20 cellular contexts compared by ENCODE assay signal in the genomic region with DNA sequence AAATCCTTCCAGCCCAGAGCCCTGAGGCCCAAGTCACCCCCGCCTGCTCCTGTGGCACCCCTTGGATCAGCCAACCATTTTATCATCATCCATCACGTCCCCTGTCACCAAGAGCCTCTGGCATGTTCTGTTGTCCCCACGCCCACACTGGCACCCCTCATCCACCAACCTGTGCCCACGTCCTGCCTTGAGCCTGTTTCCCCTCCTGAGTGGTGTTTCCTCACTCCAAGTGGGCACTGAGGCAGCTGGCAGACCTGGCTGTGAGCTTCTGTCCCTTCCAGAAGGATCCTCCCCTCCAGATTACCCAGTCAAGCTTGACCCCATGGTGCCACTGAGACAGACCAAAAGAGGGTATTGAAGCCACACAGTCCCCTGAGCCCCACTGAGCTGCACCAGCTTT.
"Had no signal": no experiment of that assay in that cellular context is flagged by ENCODE, and none has a peak within 500 bp of the region (broad histone marks: within the 10 kb centered on the region; RNA-seq: fewer than 3 reads in every experiment).

No MANE protein-coding gene starts in this region.

- ATAC-seq: activated CD8-positive, alpha-beta memory T cell treated with anti-CD3 and anti-CD28 coated beads, Interleukin-2, amount 10 ng/mL, durations not matched to agents 7 days and 5 days had no signal

- H3K27me3 Mint-ChIP-seq: activated CD4-positive, alpha-beta memory T cell treated with anti-CD3 and anti-CD28 coated beads for 36 hours; activated CD8-positive, alpha-beta memory T cell treated with anti-CD3 and anti-CD28 coated beads, Interleukin-2, amount 10 ng/mL, durations not matched to agents 7 days and 5 days had no signal

- H3K4me1 Mint-ChIP-seq: stimulated activated memory B cell treated with anti-CD40 and anti-IgM and Interleukin-4, amounts not matched to agents 10 μg/mL and 1 μg/mL and 100 μg/mL, for 72 hours had no signal

- H3K9me3 Mint-ChIP-seq: activated CD4-positive, alpha-beta memory T cell treated with anti-CD3 and anti-CD28 coated beads for 36 hours; activated naive CD4-positive, alpha-beta T cell treated with anti-CD3 and anti-CD28 coated beads for 36 hours; activated T-helper 2 cell treated with anti-CD3 and anti-CD28 coated beads, Interferon-gamma antibody, Interleukin-2, Interleukin-4, amounts not matched to agents 10 μg/mL and 5 μg/mL and 100 μg/mL, durations not matched to agents 14 hours and 24 hours and 36 hours; immature natural killer cell; naive B cell; stimulated activated memory B cell treated with anti-CD40 and anti-IgM and Interleukin-4, amounts not matched to agents 10 μg/mL and 1 μg/mL and 100 μg/mL, for 72 hours; T-helper 1 cell treated with Interleukin-12 subunit alpha and Interleukin-12 subunit beta and Interleukin-4 antibody, amounts not matched to agents 30 μg/mL and 1 μg/mL, for 36 hours had no signal

- DNase-seq: activated CD4-positive, alpha-beta memory T cell treated with anti-CD3 and anti-CD28 coated beads for 36 hours; activated CD4-positive, alpha-beta T cell treated with anti-CD3 and anti-CD28 coated beads for 48 hours; activated CD8-positive, alpha-beta memory T cell treated with anti-CD3 and anti-CD28 coated beads, Interleukin-2, amount 10 ng/mL, durations not matched to agents 7 days and 5 days; activated naive CD4-positive, alpha-beta T cell treated with anti-CD3 and anti-CD28 coated beads for 36 hours; amygdala; cerebellar nuclear complex; effector CD4-positive, alpha-beta T cell; erythroblast; foreskin fibroblast; immature natural killer cell; lower lobe of right lung; naive B cell; occipital lobe; small intestine; stimulated activated CD4-positive, alpha-beta T cell treated with anti-CD3 and anti-CD28 coated beads, Interleukin-15, amount 100 ng/mL, for 24 hours; upper lobe of left lung had no signal

- H3K27ac Mint-ChIP-seq: activated CD4-positive, alpha-beta memory T cell treated with anti-CD3 and anti-CD28 coated beads for 36 hours; activated CD8-positive, alpha-beta memory T cell treated with anti-CD3 and anti-CD28 coated beads, Interleukin-2, amount 10 ng/mL, durations not matched to agents 7 days and 5 days; activated naive CD4-positive, alpha-beta T cell treated with anti-CD3 and anti-CD28 coated beads for 36 hours; activated T-helper 2 cell treated with anti-CD3 and anti-CD28 coated beads, Interferon-gamma antibody, Interleukin-2, Interleukin-4, amounts not matched to agents 10 μg/mL and 5 μg/mL and 100 μg/mL, durations not matched to agents 14 hours and 24 hours and 36 hours; immature natural killer cell; stimulated activated memory B cell treated with anti-CD40 and anti-IgM and Interleukin-4, amounts not matched to agents 10 μg/mL and 1 μg/mL and 100 μg/mL, for 72 hours; T-helper 1 cell treated with Interleukin-12 subunit alpha and Interleukin-12 subunit beta and Interleukin-4 antibody, amounts not matched to agents 30 μg/mL and 1 μg/mL, for 36 hours had no signal

- H3K9me3 ChIP-seq: lower lobe of right lung, thoracic aorta, upper lobe of left lung had no signal

- H3K4me3 Mint-ChIP-seq: activated CD4-positive, alpha-beta memory T cell treated with anti-CD3 and anti-CD28 coated beads for 36 hours; activated CD8-positive, alpha-beta memory T cell treated with anti-CD3 and anti-CD28 coated beads, Interleukin-2, amount 10 ng/mL, durations not matched to agents 7 days and 5 days; activated naive CD4-positive, alpha-beta T cell treated with anti-CD3 and anti-CD28 coated beads for 36 hours; immature natural killer cell; naive B cell; stimulated activated memory B cell treated with anti-CD40 and anti-IgM and Interleukin-4, amounts not matched to agents 10 μg/mL and 1 μg/mL and 100 μg/mL, for 72 hours; T-helper 1 cell treated with Interleukin-12 subunit alpha and Interleukin-12 subunit beta and Interleukin-4 antibody, amounts not matched to agents 30 μg/mL and 1 μg/mL, for 36 hours had no signal

- H3K36me3 Mint-ChIP-seq: activated CD8-positive, alpha-beta memory T cell treated with anti-CD3 and anti-CD28 coated beads, Interleukin-2, amount 10 ng/mL, durations not matched to agents 7 days and 5 days; immature natural killer cell had no signal
